ENCODE assay signal across 1 cellular context in genomic region chr20:23889775-23890187, GRCh38.
TF ChIP-seq lines count a peak whose summit lies in the region.

No MANE protein-coding gene starts in this region.

TF ChIP-seq in H1, 55 proteins besides CTCF, POLR2A, EP300 and RAD21 (continued from another document):
- TF ChIP-seq POU5F1 (IDR thresholded peaks at IDR 0.05; ENCODE audit: low read depth, low read length), result no peak
